ENCODE assay signal across 8 cellular contexts in the genomic region with DNA sequence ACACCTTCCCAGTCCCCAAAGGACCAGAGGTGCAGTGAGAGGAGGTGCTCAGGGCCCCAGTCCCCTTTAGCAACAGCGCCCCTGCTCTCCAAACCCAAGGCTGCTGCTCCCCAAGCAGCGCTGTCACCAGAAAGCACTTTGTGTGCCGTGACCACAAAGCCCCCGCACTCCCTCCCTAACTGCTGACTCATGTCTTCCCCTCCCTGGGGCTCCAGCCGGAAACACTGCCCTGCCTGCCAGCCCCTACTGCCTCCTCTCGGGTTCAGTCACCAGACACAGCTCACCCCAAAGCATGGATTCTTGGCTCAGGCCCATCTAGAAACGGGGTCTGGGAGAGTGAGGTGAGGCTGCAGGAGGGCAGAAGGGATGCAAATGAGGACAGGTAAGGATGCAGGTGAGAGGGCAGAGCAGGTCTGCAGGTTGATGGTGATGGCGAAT. TPM values are rescaled to one million over a fixed set of nuclear protein-coding genes. Genes with fewer than 3 reads are reported as not detected.
DNase-seq lines count a peak whose midpoint lies in the region; ATAC-seq and TF ChIP-seq lines count a peak whose summit lies in the region.

No MANE protein-coding gene starts in this region.

- DNase-seq in GM12864 (ENCODE audit: low read depth) (peak; percentile 87), SIG-M5 (lab: John Stamatoyannopoulos, UW) (peak; percentile 53), left ventricle myocardium inferior (peak; percentile 50), NCI-H82 (lab: John Stamatoyannopoulos, UW) (no peak)
- DNase-seq in activated effector memory CD4-positive, alpha-beta T cell treated with anti-CD3 and anti-CD28 coated beads, Interleukin-2, amount 50 U/mL, for 16 hours, result peak; percentile 97
- peak; percentile 70 to 90 (median 80) for DNase-seq in stimulated activated CD4-positive, alpha-beta T cell treated with anti-CD3 and anti-CD28 coated beads, Interleukin-1b, Interleukin-23, amount 100 ng/mL, for 24 hours (ENCODE audit: low read depth in 4 of 4, low spot score in 1 of 4)

- H3K4me1 ChIP-seq in left ventricle myocardium inferior, result peaks cover 6% of the 10 kb centered on the region

- peak; percentile 62 for ATAC-seq in HG02943 (IDR thresholded peaks at IDR 0.05; ENCODE audit: low read depth, unreplicated experiment)
- no peak for ATAC-seq in HG03139 (IDR thresholded peaks at IDR 0.05; ENCODE audit: unreplicated experiment)

- H3K9me3 ChIP-seq in left ventricle myocardium inferior (replicated peaks), result no peaks in the 10 kb centered on the region

- intact Hi-C loops in left ventricle myocardium inferior (cut with micrococcal nuclease), result no loop called here

- H3K4me3 ChIP-seq in GM12864 (ENCODE audit: low read depth, low read length) (peak overlapping the region; percentile 20; the same call in 1 of the 2 replicates), left ventricle myocardium inferior (no peak overlapping the region)

- H3K36me3 ChIP-seq in left ventricle myocardium inferior, result peaks cover 2% of the 10 kb centered on the region

- peaks cover 69% of the 10 kb centered on the region for H3K27me3 ChIP-seq in left ventricle myocardium inferior (ENCODE audit: low read depth)

- H3K27ac ChIP-seq in left ventricle myocardium inferior (replicated peaks), result no peak overlapping the region

- TF ChIP-seq CTCF in GM12864 (IDR thresholded peaks at IDR 0.05; ENCODE audit: low read depth, low read length, missing control alignments) (peak; percentile 41), left ventricle myocardium inferior (IDR thresholded peaks at IDR 0.05; ENCODE audit: borderline replicate concordance) (no peak)

RNA-seq across cellular contexts. Expression of a gene that starts 4.9 kb away (rescaled TPM):
- 0.30 TPM for total RNA-seq in left ventricle myocardium inferior

RNA-seq across cellular contexts. Expression of a gene that starts 45.6 kb away (rescaled TPM):
- 133 TPM for total RNA-seq in left ventricle myocardium inferior
